Comparison of ENCODE assay signal across 7 cellular contexts in the genomic region with DNA sequence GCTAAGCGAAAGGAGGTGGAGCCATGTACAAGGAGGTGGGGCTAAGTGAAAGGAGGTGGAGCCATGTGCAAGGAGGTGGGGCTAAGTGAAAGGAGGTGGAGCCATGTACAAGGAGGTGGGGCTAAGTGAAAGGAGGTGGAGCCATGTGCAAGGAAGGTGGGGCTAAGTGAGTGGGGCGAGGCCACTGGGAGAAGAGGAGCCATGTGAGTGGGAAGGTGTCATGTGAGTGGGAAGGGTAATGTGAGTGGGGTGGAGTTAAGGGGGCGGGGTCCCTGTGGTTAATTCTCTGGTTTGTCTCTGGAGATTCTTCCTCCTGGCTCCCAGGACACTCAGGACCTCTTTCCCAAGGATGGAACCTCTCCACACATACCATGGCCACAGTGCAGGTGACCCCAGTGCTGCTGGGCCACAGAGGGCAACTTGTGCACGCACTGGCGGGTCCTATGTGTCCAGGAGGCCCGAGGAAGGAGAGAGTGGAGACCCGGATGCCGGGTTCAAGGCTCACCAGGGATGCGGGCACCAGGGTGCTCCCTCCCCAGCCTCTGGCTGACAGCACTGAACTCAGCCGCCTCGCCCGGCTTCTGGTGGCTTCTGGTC.
DNase-seq lines count a peak whose midpoint lies in the region; ATAC-seq, FAIRE-seq and TF ChIP-seq lines count a peak whose summit lies in the region.
"Not testable (repeated sequence)": the region's sequence is repeated elsewhere in the genome, so short reads cannot be mapped to it uniquely, and the experiment has no call there.

No MANE protein-coding gene starts in this region.

- H3K9ac ChIP-seq in K562 (ENCODE audit: insufficient read depth in 1 of 2, low read depth in 2 of 2, low read length in 2 of 2), result not testable (repeated sequence)

- H3K4me2 ChIP-seq in K562 (ENCODE audit: insufficient read depth, low read length), result not testable (repeated sequence)

- H2AFZ ChIP-seq in K562 (ENCODE audit: low read depth, low read length), result not testable (repeated sequence)

- POLR2A ChIA-PET in K562 (lab: Yijun Ruan, JAX), result not testable (repeated sequence)

- H3K4me1 Mint-ChIP-seq in osteocyte (ENCODE audit: unreplicated experiment), result not testable (repeated sequence)

- peaks cover 2 to 18% of the 10 kb centered on the region in 2 experiments; a peak in 4 of 5 replicates for H3K27me3 ChIP-seq in K562 (ENCODE audit: control insufficient read depth in 2 of 2, insufficient read depth in 2 of 2, low read length in 2 of 2)
- H3K27me3 ChIP-seq in upper lobe of right lung, result not testable (repeated sequence)

- H3K9me3 Mint-ChIP-seq in osteocyte (ENCODE audit: unreplicated experiment), result not testable (repeated sequence)

- not testable (repeated sequence) for H3K27me3 Mint-ChIP-seq in osteocyte (ENCODE audit: unreplicated experiment)

- not testable (repeated sequence) for BruUV-seq in K562 (replicated peaks; lab: Mats Ljungman, UMichigan)

- FAIRE-seq in K562 (lab: Jason Lieb, UNC), result not testable (repeated sequence)

- not testable (repeated sequence) for TF ChIP-seq RAD21 in K562 (CRISPR knock-in tag; conservative IDR thresholded peaks at IDR 0.05 in 1 of 2, IDR thresholded peaks at IDR 0.05 in 1 of 2)

- intact Hi-C loops in K562 (cut with micrococcal nuclease); cardiac septum (cut with DNase I); upper lobe of right lung (cut with DNase I): not testable (repeated sequence)

- not testable (repeated sequence) for H3K9me3 ChIP-seq in K562 (replicated peaks; ENCODE audit: control insufficient read depth, insufficient read depth, low read depth, low read length); upper lobe of right lung

- not testable (repeated sequence) for TF ChIP-seq CTCF in GM13976 (IDR thresholded peaks at IDR 0.05; ENCODE audit: borderline replicate concordance, control extremely low read depth, extremely low read depth, insufficient read depth, missing control alignments); K562 (IDR thresholded peaks at IDR 0.05 in 2 of 3, conservative IDR thresholded peaks at IDR 0.05 in 1 of 3; ENCODE audit: insufficient read depth in 2 of 3, low read depth in 1 of 3, low read length in 3 of 3); osteocyte (IDR thresholded peaks at IDR 0.05); upper lobe of right lung (IDR thresholded peaks at IDR 0.05)

- not testable (repeated sequence) for H3K79me2 ChIP-seq in K562 (ENCODE audit: control insufficient read depth, insufficient read depth, low read length)

- not testable (repeated sequence) for TF ChIP-seq POLR2A in K562 (conservative IDR thresholded peaks at IDR 0.05)

- not testable (repeated sequence) for H3K4me3 ChIP-seq in K562, upper lobe of right lung

- WGBS in K562 (ENCODE audit: insufficient coverage, low coverage, missing lambda C conversion rate), result 51% methylated on average over 3 of the region's 12 CpGs

- DNase-seq in GM13976 (ENCODE audit: low spot score) (peak; percentile 26), NAMALWA (ENCODE audit: low spot score) (peak; percentile 50), K562 (ENCODE audit: extremely low read depth in 1 of 4, low spot score in 3 of 4) (peak in 3 of 4 experiments; percentile 35 to 39 (median 37)), cardiac septum (ENCODE audit: low spot score) (peak; percentile 22), left lobe of liver (ENCODE audit: low spot score) (peak; percentile 26), osteocyte (ENCODE audit: extremely low spot score, unreplicated experiment) (peak; percentile 80), upper lobe of right lung (peak; percentile 50)

- not testable (repeated sequence) for H3K36me3 ChIP-seq in K562 (ENCODE audit: control insufficient read depth, insufficient read depth, low read length); upper lobe of right lung

- CTCF ChIA-PET in K562 (lab: Yijun Ruan, JAX; ENCODE audit: low intra/inter-chr PET ratio), result not testable (repeated sequence)

- H3K27ac ChIP-seq in K562 (ENCODE audit: extremely low read depth, low read depth, low read length); upper lobe of right lung: not testable (repeated sequence)

- not testable (repeated sequence) for H3K4me3 Mint-ChIP-seq in osteocyte (ENCODE audit: unreplicated experiment)

- H3K4me1 ChIP-seq in K562 (replicated peaks in 1 of 2; ENCODE audit: control insufficient read depth in 2 of 2, insufficient read depth in 2 of 2, low read length in 2 of 2); upper lobe of right lung: not testable (repeated sequence)

- in situ Hi-C loops in GM13976 (cut with MboI; ENCODE audit: low sequenced_read_pairs, unreplicated experiment); K562 (cut with MboI): not testable (repeated sequence)

- H3K9me1 ChIP-seq in K562 (ENCODE audit: control insufficient read depth, insufficient read depth, low read length), result not testable (repeated sequence)

- not testable (repeated sequence) for H3K27ac Mint-ChIP-seq in osteocyte (ENCODE audit: unreplicated experiment)

- ATAC-seq in K562, result peak; percentile 67; the same call in 2 of the 3 replicates
- not testable (repeated sequence) for ATAC-seq in left lobe of liver, upper lobe of right lung

- not testable (repeated sequence) for TF ChIP-seq EP300 in K562 (IDR thresholded peaks at IDR 0.05; ENCODE audit: low read length)

- H4K20me1 ChIP-seq in K562 (replicated peaks; ENCODE audit: control insufficient read depth, insufficient read depth, low read length), result not testable (repeated sequence)

- not testable (repeated sequence) for H3K36me3 Mint-ChIP-seq in osteocyte (ENCODE audit: unreplicated experiment)

Comparison
In these comparisons a context has a peak if more than half of its experiments do, and no peak if none do; other contexts are left out.
1. DNase-seq: peak in every context shown above with its lines; median percentile 80 in osteocyte; 50 in NAMALWA; 50 in upper lobe of right lung; 37 in K562; 26 in GM13976; 26 in left lobe of liver; 22 in cardiac septum.